In the genomic region with DNA sequence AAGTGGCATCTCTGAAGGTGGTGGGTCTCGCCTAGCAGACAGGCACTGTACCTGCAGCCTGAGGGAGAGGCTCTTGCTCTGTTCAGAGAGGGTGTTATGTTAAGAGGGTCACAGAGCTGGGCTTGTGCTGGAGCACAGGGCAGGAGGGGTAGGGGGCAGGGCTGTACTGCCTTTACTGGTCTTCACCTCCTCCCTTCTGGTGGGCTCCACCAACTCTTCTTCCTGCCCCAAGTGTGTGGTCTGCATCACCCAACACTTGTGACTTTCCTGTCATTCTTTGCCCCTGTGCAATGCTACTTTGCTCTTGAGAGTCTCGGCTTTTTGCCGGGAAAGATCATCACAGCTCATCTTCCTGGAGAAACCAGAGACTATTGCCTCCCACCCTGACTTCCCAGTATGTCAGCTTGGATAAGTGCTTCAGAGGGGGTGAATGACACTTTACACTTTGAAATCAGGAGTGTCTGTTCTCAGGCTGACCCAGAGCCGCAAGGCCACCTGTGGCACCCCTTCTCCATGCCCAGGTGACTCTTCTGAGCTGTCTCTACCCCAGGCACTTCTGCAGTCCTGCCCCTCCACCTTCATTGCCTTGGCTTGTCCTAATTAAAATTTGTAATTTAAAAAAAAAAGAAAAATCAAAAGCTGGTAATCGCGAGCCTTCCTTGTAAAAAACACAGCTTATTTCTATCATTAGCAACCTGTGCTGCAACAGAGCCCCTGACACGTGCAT, we compare ENCODE assay signal across 10 cellular contexts. TPM values are rescaled to one million over a fixed set of nuclear protein-coding genes. Genes with fewer than 3 reads are reported as not detected.
A peak's percentile ranks its signal among the peaks of the same experiment; 100 is the strongest.
DNase-seq lines count a peak whose midpoint lies in the region; ATAC-seq and TF ChIP-seq lines count a peak whose summit lies in the region.
"Had no signal": no experiment of that assay in that cellular context is flagged by ENCODE, and none has a peak within 500 bp of the region (broad histone marks: within the 10 kb centered on the region; RNA-seq: fewer than 3 reads in every experiment).

No MANE protein-coding gene starts in this region.

- H3K27ac ChIP-seq in transverse colon: peak overlapping the region; percentile 22 to 76 (median 61)
- H3K27ac ChIP-seq in A673 (ENCODE audit: low read depth, low read length, poor library complexity, severe bottlenecking): no peak overlapping the region

- H3K9me3 Mint-ChIP-seq in activated naive CD4-positive, alpha-beta T cell treated with anti-CD3 and anti-CD28 coated beads, Interleukin-2, amount 10 ng/mL, durations not matched to agents 7 days and 5 days: peaks cover 3% of the 10 kb centered on the region
- peaks cover 3% of the 10 kb centered on the region for H3K9me3 Mint-ChIP-seq in activated B cell treated with CpG ODN at 0.5 μM for 24 hours
- no peaks in the 10 kb centered on the region for H3K9me3 Mint-ChIP-seq in effector memory CD8-positive, alpha-beta T cell

- H3K4me3 ChIP-seq in transverse colon: no peak overlapping the region
- no peak overlapping the region for H3K4me3 ChIP-seq in A673 (ENCODE audit: low read depth, low read length, poor library complexity, severe bottlenecking)

- H3K36me3 Mint-ChIP-seq in activated naive CD4-positive, alpha-beta T cell treated with anti-CD3 and anti-CD28 coated beads, Interleukin-2, amount 10 ng/mL, durations not matched to agents 7 days and 5 days: peaks cover 11% of the 10 kb centered on the region
- no peaks in the 10 kb centered on the region for H3K36me3 Mint-ChIP-seq in activated B cell treated with CpG ODN at 0.5 μM for 24 hours (ENCODE audit: low read depth)
- H3K36me3 Mint-ChIP-seq in effector memory CD8-positive, alpha-beta T cell (ENCODE audit: insufficient read depth): peaks cover 11% of the 10 kb centered on the region

- no peaks in the 10 kb centered on the region for H3K27me3 ChIP-seq in transverse colon
- no peaks in the 10 kb centered on the region for H3K27me3 ChIP-seq in A673 (replicated peaks; ENCODE audit: insufficient read depth, low read depth, low read length, poor library complexity)

- no peaks in the 10 kb centered on the region for H3K9me3 ChIP-seq in transverse colon
- no peaks in the 10 kb centered on the region for H3K9me3 ChIP-seq in A673 (ENCODE audit: low read depth, low read length, poor library complexity, severe bottlenecking)

- H3K4me1 ChIP-seq in transverse colon (peaks cover 0 to 11% (median 0%) of the 10 kb centered on the region in 4 donors), A673 (ENCODE audit: insufficient read depth, low read length, poor library complexity, severe bottlenecking) (peaks cover 20% of the 10 kb centered on the region)

- H3K27ac Mint-ChIP-seq in activated naive CD4-positive, alpha-beta T cell treated with anti-CD3 and anti-CD28 coated beads, Interleukin-2, amount 10 ng/mL, durations not matched to agents 7 days and 5 days: peak overlapping the region; percentile 99
- H3K27ac Mint-ChIP-seq in activated B cell treated with CpG ODN at 0.5 μM for 24 hours: peak overlapping the region; percentile 87
- peak overlapping the region; percentile 57 to 78 for H3K27ac Mint-ChIP-seq in effector memory CD8-positive, alpha-beta T cell

- POLR2A ChIA-PET in activated B cell treated with CpG ODN at 0.5 μM for 24 hours (lab: Charles Lee) (interaction anchor here (0.6 to 15.2 kb wide), 21 partner anchors 8 to 152 kb away, joined by 3 to 257 read pairs (median 4); partner anchors contain the start of gene IKZF1), A673 (lab: Charles Lee; ENCODE audit: low non-redundant PET) (no interaction called here)

- H3K36me3 ChIP-seq in transverse colon (no peaks in the 10 kb centered on the region), A673 (ENCODE audit: insufficient read depth, low read length, poor library complexity, severe bottlenecking) (no peaks in the 10 kb centered on the region)

- intact Hi-C loops in activated B cell treated with CpG ODN at 0.5 μM for 24 hours (cut with micrococcal nuclease): loop anchor here (1.0 to 5.0 kb wide), 6 partner anchors 8 to 146 kb away; no protein-coding TSS in a partner anchor
- intact Hi-C loops in transverse colon (cut with DNase I; ENCODE audit: low total_unique reads): no loop called here
- intact Hi-C loops in A673 (cut with micrococcal nuclease; ENCODE audit: unreplicated experiment): no loop called here

- TF ChIP-seq CTCF in activated B cell treated with CpG ODN at 0.5 μM for 24 hours (IDR thresholded peaks at IDR 0.05) (no peak), transverse colon (IDR thresholded peaks at IDR 0.05) (no peak), A673 (conservative IDR thresholded peaks at IDR 0.05; ENCODE audit: low read depth, low read length) (no peak)

- peak; percentile 45 for DNase-seq in activated naive CD4-positive, alpha-beta T cell treated with anti-CD3 and anti-CD28 coated beads, Interleukin-2, amount 10 ng/mL, durations not matched to agents 7 days and 5 days
- DNase-seq in activated naive CD4-positive, alpha-beta T cell (lab: John Stamatoyannopoulos, UW): no peak
- no peak for DNase-seq in activated B cell treated with CpG ODN at 0.5 μM for 24 hours
- DNase-seq in effector memory CD8-positive, alpha-beta T cell: no peak
- no peak for DNase-seq in transverse colon
- no peak for DNase-seq in NCI-H1105 (lab: John Stamatoyannopoulos, UW)
- DNase-seq in A673 (ENCODE audit: low spot score): no peak
- DNase-seq: foreskin fibroblast, posterior cingulate gyrus had no signal

- WGBS in transverse colon (ENCODE audit: low coverage in 1 of 2), 2 donors: 53 to 66% methylated on average over 3 to 7 of the region's 7 CpGs

- no TSS peak for BruUV-seq in A673 (replicated peaks; lab: Mats Ljungman, UMichigan)

- CTCF ChIA-PET in activated naive CD4-positive, alpha-beta T cell treated with anti-CD3 and anti-CD28 coated beads, Interleukin-2, amount 10 ng/mL, durations not matched to agents 7 days and 5 days (lab: Charles Lee): interaction anchor here (0.7 to 5.6 kb wide), 11 partner anchors 9 to 123 kb away, joined by 3 to 75 read pairs (median 5); partner anchors contain the start of gene IKZF1
- CTCF ChIA-PET in activated B cell treated with CpG ODN at 0.5 μM for 24 hours (lab: Charles Lee): interaction anchor here (1.8 to 2.3 kb wide), 2 partner anchors 54 to 61 kb away, joined by 6 read pairs; no protein-coding TSS in a partner anchor
- CTCF ChIA-PET in A673 (lab: Charles Lee): no interaction called here

- in situ Hi-C loops in transverse colon (cut with MboI; ENCODE audit: low pct_ligation_motif_present in 1 of 4, low pct_unique_long_range_greater_than_20kb in 1 of 4, low sequenced_read_pairs in 3 of 4): no loop called here

- peaks cover 97% of the 10 kb centered on the region for H3K4me1 Mint-ChIP-seq in activated naive CD4-positive, alpha-beta T cell treated with anti-CD3 and anti-CD28 coated beads, Interleukin-2, amount 10 ng/mL, durations not matched to agents 7 days and 5 days
- H3K4me1 Mint-ChIP-seq in activated B cell treated with CpG ODN at 0.5 μM for 24 hours: peaks cover 99% of the 10 kb centered on the region
- H3K4me1 Mint-ChIP-seq in effector memory CD8-positive, alpha-beta T cell (ENCODE audit: low read depth in 2 of 2): peaks cover 90 to 92% of the 10 kb centered on the region in 2 donors

- no peak for ATAC-seq in activated B cell treated with CpG ODN at 0.5 μM for 24 hours (ENCODE audit: low read depth)
- peak; percentile 11 for ATAC-seq in effector memory CD8-positive, alpha-beta T cell (replicated peaks)
- no peak for ATAC-seq in GM18511 (IDR thresholded peaks at IDR 0.05; ENCODE audit: unreplicated experiment)

- H3K4me3 Mint-ChIP-seq in activated naive CD4-positive, alpha-beta T cell treated with anti-CD3 and anti-CD28 coated beads, Interleukin-2, amount 10 ng/mL, durations not matched to agents 7 days and 5 days: peak overlapping the region; percentile 64
- H3K4me3 Mint-ChIP-seq in activated B cell treated with CpG ODN at 0.5 μM for 24 hours: peak overlapping the region; percentile 78
- H3K4me3 Mint-ChIP-seq in effector memory CD8-positive, alpha-beta T cell: peak overlapping the region; percentile 79 to 89

- no peak for TF ChIP-seq EP300 in transverse colon (IDR thresholded peaks at IDR 0.05; ENCODE audit: low read depth)

- H3K27me3 Mint-ChIP-seq in activated naive CD4-positive, alpha-beta T cell treated with anti-CD3 and anti-CD28 coated beads, Interleukin-2, amount 10 ng/mL, durations not matched to agents 7 days and 5 days: no peaks in the 10 kb centered on the region
- no peaks in the 10 kb centered on the region for H3K27me3 Mint-ChIP-seq in activated B cell treated with CpG ODN at 0.5 μM for 24 hours
- no peaks in the 10 kb centered on the region for H3K27me3 Mint-ChIP-seq in effector memory CD8-positive, alpha-beta T cell

- TF ChIP-seq POLR2A in transverse colon (IDR thresholded peaks at IDR 0.05): no peak

RNA-seq across cellular contexts. Expression of gene IKZF1, which starts 38.4 kb away (rescaled TPM):
- total RNA-seq in activated B cell treated with CpG ODN at 0.5 μM for 24 hours (301 and 325 TPM in 2 replicates), transverse colon (100 to 1,000 TPM in 1 of 4 donors, 10 to 100 TPM in 1, 1 to 10 TPM in 2; 9.2 to 116 (median 29.1) TPM), A673 (2021) (3.7 and 4.2 TPM in 2 replicates)
